In genomic region chr2:20822535-20823490, GRCh38 we compare ENCODE assay signal across 1 cellular context.
TF ChIP-seq lines count a peak whose summit lies in the region.

Gene LDAH, minus strand, starts transcription at chr2:20823101. Its CDS starts 21,638 bp downstream, at chr2:20801463.

TF ChIP-seq in HepG2, 621 proteins besides CTCF, POLR2A, EP300 and RAD21 (continued from another document and continues in another):
- TF ChIP-seq ARID2 (CRISPR knock-in tag; IDR thresholded peaks at IDR 0.05; ENCODE audit: borderline replicate concordance): no peak
- TF ChIP-seq CBFB (CRISPR knock-in tag; IDR thresholded peaks at IDR 0.05): no peak
- TF ChIP-seq HINFP (CRISPR knock-in tag; IDR thresholded peaks at IDR 0.05; ENCODE audit: low read depth): peak; percentile 79; the same call in 1 of the 2 replicates
- no peak for TF ChIP-seq CC2D1A (CRISPR knock-in tag; IDR thresholded peaks at IDR 0.05)
- peak; percentile 92; the same call in 1 of the 2 replicates for TF ChIP-seq HMGXB3 (CRISPR knock-in tag; IDR thresholded peaks at IDR 0.05; ENCODE audit: borderline replicate concordance)
- no peak for TF ChIP-seq ZBTB37 (CRISPR knock-in tag; IDR thresholded peaks at IDR 0.05)
- peak; percentile 88 for TF ChIP-seq SETDB1 (CRISPR knock-in tag; IDR thresholded peaks at IDR 0.05; ENCODE audit: borderline replicate concordance)
- TF ChIP-seq ZNF850 (CRISPR knock-in tag; conservative IDR thresholded peaks at IDR 0.05): peak; percentile 60; the same call in 1 of the 2 replicates
- TF ChIP-seq NCOR1 (IDR thresholded peaks at IDR 0.05; ENCODE audit: borderline replicate concordance, low read length): peak; percentile 69; the same call in 1 of the 2 replicates
- peak; percentile 28; the same call in 1 of the 2 replicates for TF ChIP-seq ZNF121 (CRISPR knock-in tag; IDR thresholded peaks at IDR 0.05)
- TF ChIP-seq SNAI1 (CRISPR knock-in tag; IDR thresholded peaks at IDR 0.05; ENCODE audit: borderline replicate concordance): peak; percentile 76; the same call in 1 of the 2 replicates
- peak; percentile 53; the same call in 1 of the 2 replicates for TF ChIP-seq ZNF543 (CRISPR knock-in tag; IDR thresholded peaks at IDR 0.05)
- TF ChIP-seq ZBTB21 (CRISPR knock-in tag; IDR thresholded peaks at IDR 0.05): peak; percentile 82; the same call in 1 of the 2 replicates
- peak; percentile 22; the same call in 1 of the 2 replicates for TF ChIP-seq NFATC3 (CRISPR knock-in tag; IDR thresholded peaks at IDR 0.05)
- no peak for TF ChIP-seq ZSCAN22 (CRISPR knock-in tag; IDR thresholded peaks at IDR 0.05)
- TF ChIP-seq NONO (IDR thresholded peaks at IDR 0.05): no peak
- TF ChIP-seq NONO (CRISPR knock-in tag; conservative IDR thresholded peaks at IDR 0.05): peak; percentile 95
- TF ChIP-seq ESRRA (CRISPR knock-in tag; IDR thresholded peaks at IDR 0.05; ENCODE audit: low read depth): no peak
- peak; percentile 86; the same call in 1 of the 2 replicates for TF ChIP-seq E2F2 (CRISPR knock-in tag; IDR thresholded peaks at IDR 0.05; ENCODE audit: borderline replicate concordance)
- TF ChIP-seq ZNF598 (CRISPR knock-in tag; IDR thresholded peaks at IDR 0.05; ENCODE audit: borderline replicate concordance): peak; percentile 83
- peak; percentile 57 for TF ChIP-seq ZNF264 (CRISPR knock-in tag; IDR thresholded peaks at IDR 0.05)
- TF ChIP-seq ZNF563 (CRISPR knock-in tag; IDR thresholded peaks at IDR 0.05): peak; percentile 90
- TF ChIP-seq ZNF432 (CRISPR knock-in tag; IDR thresholded peaks at IDR 0.05; ENCODE audit: borderline replicate concordance): no peak
- TF ChIP-seq ZNF414 (CRISPR knock-in tag; IDR thresholded peaks at IDR 0.05): peak; percentile 98
- TF ChIP-seq JUN (CRISPR knock-in tag; IDR thresholded peaks at IDR 0.05): peak; percentile 82
- 0 out of 2 replicates have a peak, but pooled peaks have one; percentile 56 for TF ChIP-seq RBAK (CRISPR knock-in tag; IDR thresholded peaks at IDR 0.05)
- peak; percentile 89 for TF ChIP-seq BCL3 (CRISPR knock-in tag; IDR thresholded peaks at IDR 0.05)
- peak; percentile 99 for TF ChIP-seq HDAC2 (CRISPR knock-in tag; IDR thresholded peaks at IDR 0.05)
- peak; percentile 77; the same call in 1 of the 2 replicates for TF ChIP-seq ZNF639 (CRISPR knock-in tag; conservative IDR thresholded peaks at IDR 0.05)
- TF ChIP-seq SRSF1 (optimal IDR thresholded peaks at IDR 0.05; ENCODE audit: low read depth, low read length): peak; percentile 97
- TF ChIP-seq ZNF652 (CRISPR knock-in tag; IDR thresholded peaks at IDR 0.05; ENCODE audit: borderline replicate concordance, low read depth): peak; percentile 67; the same call in 1 of the 2 replicates
- peak; percentile 65; the same call in 1 of the 2 replicates for TF ChIP-seq NR0B2 (CRISPR knock-in tag; IDR thresholded peaks at IDR 0.05)
- TF ChIP-seq ZNF282 (IDR thresholded peaks at IDR 0.05; ENCODE audit: partially characterized antibody): no peak
- TF ChIP-seq ZBTB8A (CRISPR knock-in tag; IDR thresholded peaks at IDR 0.05; ENCODE audit: borderline replicate concordance, low read depth): 0 out of 2 replicates have a peak, but pooled peaks have one; percentile 85
- TF ChIP-seq IKZF1 (IDR thresholded peaks at IDR 0.05): no peak
- TF ChIP-seq ZBTB33 (CRISPR knock-in tag; IDR thresholded peaks at IDR 0.05): peak; percentile 69
- peak; percentile 84 for TF ChIP-seq RFX5 (IDR thresholded peaks at IDR 0.05; ENCODE audit: low read depth, low read length)
- peak; percentile 70 for TF ChIP-seq MED8 (CRISPR knock-in tag; IDR thresholded peaks at IDR 0.05; ENCODE audit: insufficient replicate concordance)
- TF ChIP-seq ZNF577 (CRISPR knock-in tag; IDR thresholded peaks at IDR 0.05; ENCODE audit: borderline replicate concordance, low read depth): 0 out of 2 replicates have a peak, but pooled peaks have one; percentile 83
- peak; percentile 94 for TF ChIP-seq HBP1 (CRISPR knock-in tag; IDR thresholded peaks at IDR 0.05; ENCODE audit: low read depth)
- peak; percentile 99 for TF ChIP-seq ZZZ3 (CRISPR knock-in tag; IDR thresholded peaks at IDR 0.05; ENCODE audit: borderline replicate concordance)
- TF ChIP-seq TERF1 (CRISPR knock-in tag; IDR thresholded peaks at IDR 0.05): no peak
- TF ChIP-seq DPF2 (CRISPR knock-in tag; IDR thresholded peaks at IDR 0.05; ENCODE audit: borderline replicate concordance, low read depth): no peak
